Comparison of ENCODE assay signal across 11 cellular contexts in the genomic region with DNA sequence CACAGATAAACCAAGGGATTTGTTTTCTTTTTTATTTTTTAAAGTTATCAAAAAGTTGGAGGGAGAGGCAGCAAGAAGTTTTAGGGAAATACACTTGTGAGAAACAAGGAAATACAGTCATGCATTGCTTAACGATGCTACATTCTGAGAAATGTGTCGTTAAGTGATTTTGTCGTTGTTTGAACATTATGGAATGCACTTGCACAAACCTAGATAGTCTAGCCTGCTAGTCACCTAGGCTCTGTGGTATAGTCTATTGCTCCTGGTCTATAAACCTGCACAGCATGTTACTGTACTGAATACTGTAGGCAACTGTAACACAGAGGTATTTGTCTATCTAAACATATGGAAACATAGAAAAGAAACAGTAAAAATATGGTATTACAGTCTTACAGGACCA. TPM values are rescaled to one million over a fixed set of nuclear protein-coding genes. Genes with fewer than 3 reads are reported as not detected.
A peak's percentile ranks its signal among the peaks of the same experiment; 100 is the strongest.
DNase-seq lines count a peak whose midpoint lies in the region; TF ChIP-seq lines count a peak whose summit lies in the region.
"Had no signal": no experiment of that assay in that cellular context is flagged by ENCODE, and none has a peak within 500 bp of the region (broad histone marks: within the 10 kb centered on the region; RNA-seq: fewer than 3 reads in every experiment).

No MANE protein-coding gene starts in this region.

- H3K27me3 Mint-ChIP-seq in activated naive CD8-positive, alpha-beta T cell treated with anti-CD3 and anti-CD28 coated beads for 36 hours = no peaks in the 10 kb centered on the region
- H3K27me3 Mint-ChIP-seq: effector memory CD8-positive, alpha-beta T cell had no signal

- no peak overlapping the region for H3K27ac Mint-ChIP-seq in activated naive CD8-positive, alpha-beta T cell treated with anti-CD3 and anti-CD28 coated beads for 36 hours

- no peak for TF ChIP-seq CTCF in epithelial cell of esophagus (IDR thresholded peaks at IDR 0.05; ENCODE audit: insufficient read depth, low read depth, low read length, missing control alignments)
- TF ChIP-seq CTCF in neutrophil (IDR thresholded peaks at IDR 0.05) = no peak
- no peak for TF ChIP-seq CTCF in tibial artery (IDR thresholded peaks at IDR 0.05)

- H3K36me3 ChIP-seq in neutrophil (peaks cover 6% of the 10 kb centered on the region), H7 (replicated peaks; ENCODE audit: control insufficient read depth, insufficient read depth, low read length) (no peaks in the 10 kb centered on the region; the same call in 1 of the 2 replicates), tibial artery (peaks cover 7 to 24% (median 8%) of the 10 kb centered on the region in 3 donors)
- H3K36me3 ChIP-seq: ovary had no signal

- H3K4me1 ChIP-seq in neutrophil (ENCODE audit: control insufficient read depth in 1 of 2, insufficient read depth in 1 of 2, low read depth in 1 of 2, low read length in 1 of 2) = peaks cover 58 to 59% of the 10 kb centered on the region in 2 experiments
- H3K4me1 ChIP-seq in tibial artery = peaks cover 0 to 18% (median 12%) of the 10 kb centered on the region in 4 donors

- intact Hi-C loops in tibial artery (cut with DNase I; ENCODE audit: low total_unique reads) = no loop called here

- peaks cover 26% of the 10 kb centered on the region for H3K4me1 Mint-ChIP-seq in activated naive CD8-positive, alpha-beta T cell treated with anti-CD3 and anti-CD28 coated beads for 36 hours

- H3K36me3 Mint-ChIP-seq in activated naive CD8-positive, alpha-beta T cell treated with anti-CD3 and anti-CD28 coated beads for 36 hours = peaks cover 59% of the 10 kb centered on the region

- H3K9me3 ChIP-seq in neutrophil (no peaks in the 10 kb centered on the region), tibial artery (no peaks in the 10 kb centered on the region)
- H3K9me3 ChIP-seq: ovary had no signal

- H3K4me3 Mint-ChIP-seq in activated naive CD8-positive, alpha-beta T cell treated with anti-CD3 and anti-CD28 coated beads for 36 hours = no peak overlapping the region
- H3K4me3 Mint-ChIP-seq: effector memory CD8-positive, alpha-beta T cell had no signal

- peak; percentile 74 for DNase-seq in CD1c-positive myeloid dendritic cell (ENCODE audit: extremely low spot score)
- peak; percentile 62 for DNase-seq in MV-4-11 (lab: John Stamatoyannopoulos, UW)
- peak; percentile 68 for DNase-seq in epithelial cell of esophagus (ENCODE audit: low read depth)
- DNase-seq in activated T-cell treated with anti-CD3 and anti-CD28 coated beads, Interleukin-2, amount 50 U/mL, for 1 hour = no peak
- no peak for DNase-seq in H7
- DNase-seq in tibial artery = no peak
- DNase-seq in activated naive CD8-positive, alpha-beta T cell treated with anti-CD3 and anti-CD28 coated beads for 36 hours = no peak
- DNase-seq: effector memory CD8-positive, alpha-beta T cell; NCI-H2081 treated with DMSO at 0.1 percent for 48 hours; ovary had no signal

- peak overlapping the region; percentile 96 for H3K27ac ChIP-seq in neutrophil
- H3K27ac ChIP-seq in tibial artery = peak overlapping the region in 1 of 2 donors; percentile 100

- peaks cover 5% of the 10 kb centered on the region for H3K9me3 Mint-ChIP-seq in activated naive CD8-positive, alpha-beta T cell treated with anti-CD3 and anti-CD28 coated beads for 36 hours
- H3K9me3 Mint-ChIP-seq: effector memory CD8-positive, alpha-beta T cell had no signal

- H3K4me3 ChIP-seq in epithelial cell of esophagus (ENCODE audit: low read length) (no peak overlapping the region), neutrophil (ENCODE audit: low read depth in 1 of 2, low read length in 1 of 2) (peak overlapping the region; percentile 90 to 97), H7 (ENCODE audit: insufficient read depth, low read depth, low read length) (no peak overlapping the region), tibial artery (no peak overlapping the region)
- H3K4me3 ChIP-seq: ovary had no signal

- no peaks in the 10 kb centered on the region for H3K27me3 ChIP-seq in neutrophil
- no peaks in the 10 kb centered on the region for H3K27me3 ChIP-seq in H7 (ENCODE audit: control insufficient read depth, insufficient read depth, low read length)
- H3K27me3 ChIP-seq in tibial artery = no peaks in the 10 kb centered on the region
- H3K27me3 ChIP-seq: ovary had no signal

RNA-seq across cellular contexts. Expression of gene NFKBIZ, which starts 2.0 kb away (rescaled TPM):
- 3.2 and 3.5 TPM in 2 replicates for total RNA-seq in H7 (2014; rRNA removed; shearing (Covaris generic))
- total RNA-seq in activated naive CD8-positive, alpha-beta T cell treated with anti-CD3 and anti-CD28 coated beads for 36 hours = 10 to 100 TPM; 57.7 to 58.8 TPM

Comparison
In these comparisons a context has a peak if more than half of its experiments do, and no peak if none do; other contexts are left out.
1. DNase-seq: peak in CD1c-positive myeloid dendritic cell (single experiment), MV-4-11 (single experiment) and epithelial cell of esophagus (single experiment); none in activated T-cell treated with anti-CD3 and anti-CD28 coated beads, Interleukin-2, amount 50 U/mL, for 1 hour (single experiment), H7 (single experiment), tibial artery (0 of 2) and activated naive CD8-positive, alpha-beta T cell treated with anti-CD3 and anti-CD28 coated beads for 36 hours (single experiment).
2. H3K4me3 ChIP-seq: peak in neutrophil (2 of 2); none in epithelial cell of esophagus (single experiment), H7 (single experiment) and tibial artery (0 of 2).
3. RNA of gene NFKBIZ, which starts 2.0 kb away (total RNA-seq): 57.7 to 58.8 TPM in activated naive CD8-positive, alpha-beta T cell treated with anti-CD3 and anti-CD28 coated beads for 36 hours; 3.2 to 3.5 TPM in H7; every median in the first group is over 10 times any median in the second.